ENCODE assay signal across 1 cellular context in genomic region chr7:99027241-99027640, GRCh38.
TF ChIP-seq lines count a peak whose summit lies in the region.

No MANE protein-coding gene starts in this region.

TF ChIP-seq in GM23338, 12 proteins besides CTCF, POLR2A, EP300 and RAD21 (continued from another document):
- TF ChIP-seq, protein P1, sequence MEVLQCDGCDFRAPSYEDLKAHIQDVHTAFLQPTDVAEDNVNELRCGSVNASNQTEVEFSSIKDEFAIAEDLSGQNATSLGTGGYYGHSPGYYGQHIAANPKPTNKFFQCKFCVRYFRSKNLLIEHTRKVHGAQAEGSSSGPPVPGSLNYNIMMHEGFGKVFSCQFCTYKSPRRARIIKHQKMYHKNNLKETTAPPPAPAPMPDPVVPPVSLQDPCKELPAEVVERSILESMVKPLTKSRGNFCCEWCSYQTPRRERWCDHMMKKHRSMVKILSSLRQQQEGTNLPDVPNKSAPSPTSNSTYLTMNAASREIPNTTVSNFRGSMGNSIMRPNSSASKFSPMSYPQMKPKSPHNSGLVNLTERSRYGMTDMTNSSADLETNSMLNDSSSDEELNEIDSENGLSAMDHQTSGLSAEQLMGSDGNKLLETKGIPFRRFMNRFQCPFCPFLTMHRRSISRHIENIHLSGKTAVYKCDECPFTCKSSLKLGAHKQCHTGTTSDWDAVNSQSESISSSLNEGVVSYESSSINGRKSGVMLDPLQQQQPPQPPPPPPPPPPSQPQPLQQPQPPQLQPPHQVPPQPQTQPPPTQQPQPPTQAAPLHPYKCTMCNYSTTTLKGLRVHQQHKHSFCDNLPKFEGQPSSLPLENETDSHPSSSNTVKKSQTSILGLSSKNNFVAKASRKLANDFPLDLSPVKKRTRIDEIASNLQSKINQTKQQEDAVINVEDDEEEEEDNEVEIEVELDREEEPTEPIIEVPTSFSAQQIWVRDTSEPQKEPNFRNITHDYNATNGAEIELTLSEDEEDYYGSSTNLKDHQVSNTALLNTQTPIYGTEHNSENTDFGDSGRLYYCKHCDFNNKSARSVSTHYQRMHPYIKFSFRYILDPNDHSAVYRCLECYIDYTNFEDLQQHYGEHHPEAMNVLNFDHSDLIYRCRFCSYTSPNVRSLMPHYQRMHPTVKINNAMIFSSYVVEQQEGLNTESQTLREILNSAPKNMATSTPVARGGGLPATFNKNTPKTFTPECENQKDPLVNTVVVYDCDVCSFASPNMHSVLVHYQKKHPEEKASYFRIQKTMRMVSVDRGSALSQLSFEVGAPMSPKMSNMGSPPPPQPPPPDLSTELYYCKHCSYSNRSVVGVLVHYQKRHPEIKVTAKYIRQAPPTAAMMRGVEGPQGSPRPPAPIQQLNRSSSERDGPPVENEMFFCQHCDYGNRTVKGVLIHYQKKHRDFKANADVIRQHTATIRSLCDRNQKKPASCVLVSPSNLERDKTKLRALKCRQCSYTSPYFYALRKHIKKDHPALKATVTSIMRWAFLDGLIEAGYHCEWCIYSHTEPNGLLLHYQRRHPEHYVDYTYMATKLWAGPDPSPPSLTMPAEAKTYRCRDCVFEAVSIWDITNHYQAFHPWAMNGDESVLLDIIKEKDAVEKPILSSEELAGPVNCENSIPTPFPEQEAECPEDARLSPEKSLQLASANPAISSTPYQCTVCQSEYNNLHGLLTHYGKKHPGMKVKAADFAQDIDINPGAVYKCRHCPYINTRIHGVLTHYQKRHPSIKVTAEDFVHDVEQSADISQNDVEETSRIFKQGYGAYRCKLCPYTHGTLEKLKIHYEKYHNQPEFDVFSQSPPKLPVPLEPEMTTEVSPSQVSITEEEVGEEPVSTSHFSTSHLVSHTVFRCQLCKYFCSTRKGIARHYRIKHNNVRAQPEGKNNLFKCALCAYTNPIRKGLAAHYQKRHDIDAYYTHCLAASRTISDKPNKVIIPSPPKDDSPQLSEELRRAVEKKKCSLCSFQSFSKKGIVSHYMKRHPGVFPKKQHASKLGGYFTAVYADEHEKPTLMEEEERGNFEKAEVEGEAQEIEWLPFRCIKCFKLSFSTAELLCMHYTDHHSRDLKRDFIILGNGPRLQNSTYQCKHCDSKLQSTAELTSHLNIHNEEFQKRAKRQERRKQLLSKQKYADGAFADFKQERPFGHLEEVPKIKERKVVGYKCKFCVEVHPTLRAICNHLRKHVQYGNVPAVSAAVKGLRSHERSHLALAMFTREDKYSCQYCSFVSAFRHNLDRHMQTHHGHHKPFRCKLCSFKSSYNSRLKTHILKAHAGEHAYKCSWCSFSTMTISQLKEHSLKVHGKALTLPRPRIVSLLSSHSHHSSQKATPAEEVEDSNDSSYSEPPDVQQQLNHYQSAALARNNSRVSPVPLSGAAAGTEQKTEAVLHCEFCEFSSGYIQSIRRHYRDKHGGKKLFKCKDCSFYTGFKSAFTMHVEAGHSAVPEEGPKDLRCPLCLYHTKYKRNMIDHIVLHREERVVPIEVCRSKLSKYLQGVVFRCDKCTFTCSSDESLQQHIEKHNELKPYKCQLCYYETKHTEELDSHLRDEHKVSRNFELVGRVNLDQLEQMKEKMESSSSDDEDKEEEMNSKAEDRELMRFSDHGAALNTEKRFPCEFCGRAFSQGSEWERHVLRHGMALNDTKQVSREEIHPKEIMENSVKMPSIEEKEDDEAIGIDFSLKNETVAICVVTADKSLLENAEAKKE (CRISPR knock-in tag; IDR thresholded peaks at IDR 0.05) = no peak
- no peak for TF ChIP-seq ZNF114 (CRISPR knock-in tag; IDR thresholded peaks at IDR 0.05)
- TF ChIP-seq EZH2 (IDR thresholded peaks at IDR 0.05; ENCODE audit: low read depth, unreplicated experiment) = no peak
- TF ChIP-seq EZH2phosphoT487 (IDR thresholded peaks at IDR 0.05; ENCODE audit: unreplicated experiment) = no peak
- no peak for TF ChIP-seq POLR2AphosphoS5 (IDR thresholded peaks at IDR 0.05; ENCODE audit: low read depth)
- TF ChIP-seq STAT1 (IDR thresholded peaks at IDR 0.05; ENCODE audit: unreplicated experiment) = no peak
- TF ChIP-seq, protein P2, sequence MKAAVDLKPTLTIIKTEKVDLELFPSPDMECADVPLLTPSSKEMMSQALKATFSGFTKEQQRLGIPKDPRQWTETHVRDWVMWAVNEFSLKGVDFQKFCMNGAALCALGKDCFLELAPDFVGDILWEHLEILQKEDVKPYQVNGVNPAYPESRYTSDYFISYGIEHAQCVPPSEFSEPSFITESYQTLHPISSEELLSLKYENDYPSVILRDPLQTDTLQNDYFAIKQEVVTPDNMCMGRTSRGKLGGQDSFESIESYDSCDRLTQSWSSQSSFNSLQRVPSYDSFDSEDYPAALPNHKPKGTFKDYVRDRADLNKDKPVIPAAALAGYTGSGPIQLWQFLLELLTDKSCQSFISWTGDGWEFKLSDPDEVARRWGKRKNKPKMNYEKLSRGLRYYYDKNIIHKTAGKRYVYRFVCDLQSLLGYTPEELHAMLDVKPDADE (IDR thresholded peaks at IDR 0.05) = no peak
- TF ChIP-seq NANOG (IDR thresholded peaks at IDR 0.05; ENCODE audit: borderline replicate concordance) = no peak
